In the genomic region with DNA sequence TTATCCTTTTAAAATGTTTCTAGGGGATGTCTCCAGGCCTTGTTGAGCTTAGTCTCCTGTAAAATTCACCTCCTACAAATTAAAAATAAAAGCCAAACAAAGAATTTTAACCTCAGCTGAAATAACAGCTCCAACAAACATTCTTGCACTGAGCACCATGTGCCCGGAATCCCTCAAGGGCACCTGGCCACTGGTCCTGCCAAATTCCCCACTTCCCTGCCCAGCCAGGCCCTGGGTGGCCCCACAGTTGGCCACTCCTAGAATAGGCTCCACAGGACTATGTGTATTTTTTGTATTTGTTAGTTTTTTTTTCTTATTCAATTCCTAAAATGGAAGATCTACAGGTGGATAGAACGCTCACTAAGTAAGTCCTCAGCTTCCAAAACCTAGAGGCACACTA, we compare ENCODE assay signal across 18 cellular contexts. TPM values are rescaled to one million over a fixed set of nuclear protein-coding genes. Genes with fewer than 3 reads are reported as not detected.
"Had no signal": no experiment of that assay in that cellular context is flagged by ENCODE, and none has a peak within 500 bp of the region (broad histone marks: within the 10 kb centered on the region; RNA-seq: fewer than 3 reads in every experiment).

No MANE protein-coding gene starts in this region.

- H3K36me3 Mint-ChIP-seq: activated naive CD8-positive, alpha-beta T cell treated with anti-CD3 and anti-CD28 coated beads for 36 hours; natural killer cell treated with Interleukin-12 subunit alpha and Interleukin-12 subunit beta and Interleukin-15 and Interleukin-18, amount 100 ng/mL, for 72 hours had no signal

- H3K27ac ChIP-seq: brain microvascular endothelial cell, epithelial cell of prostate, right lobe of liver, tibial artery, vagina had no signal

- H3K9me3 ChIP-seq: right lobe of liver, tibial artery, vagina had no signal

- H3K27me3 ChIP-seq: right lobe of liver, vagina had no signal

- H3K4me3 ChIP-seq: right lobe of liver, tibial artery, vagina had no signal

- DNase-seq: activated CD4-positive, alpha-beta T cell treated with anti-CD3 and anti-CD28 coated beads, Interleukin-2, amount 10 ng/mL, durations not matched to agents 24 days and 14 days; activated CD4-positive, CD25-positive, alpha-beta regulatory T cell; activated naive CD8-positive, alpha-beta T cell treated with anti-CD3 and anti-CD28 coated beads for 36 hours; brain microvascular endothelial cell; cerebellar nuclear complex; foreskin melanocyte; left colon; mesendoderm; right lobe of liver had no signal

- H3K9me3 Mint-ChIP-seq: activated CD4-positive, alpha-beta T cell treated with anti-CD3 and anti-CD28 coated beads, Interleukin-2, amount 10 ng/mL, durations not matched to agents 24 days and 14 days; activated naive CD8-positive, alpha-beta T cell treated with anti-CD3 and anti-CD28 coated beads for 36 hours; activated T-helper 1 cell treated with anti-CD3 and anti-CD28 coated beads, Interleukin-12 subunit alpha, Interleukin-12 subunit beta, Interleukin-2, Interleukin-4 antibody, amounts not matched to agents 30 ng/mL and 10 ng/mL and 1 ng/mL, durations not matched to agents 14 hours and 24 hours and 36 hours; natural killer cell treated with Interleukin-12 subunit alpha and Interleukin-12 subunit beta and Interleukin-15 and Interleukin-18, amount 100 ng/mL, for 72 hours; T-helper 2 cell treated with Interferon-gamma antibody and Interleukin-4, amounts not matched to agents 5 μg/mL and 100 μg/mL, for 36 hours had no signal

- H3K27ac Mint-ChIP-seq: activated CD4-positive, alpha-beta T cell treated with anti-CD3 and anti-CD28 coated beads, Interleukin-2, amount 10 ng/mL, durations not matched to agents 24 days and 14 days; activated naive CD8-positive, alpha-beta T cell treated with anti-CD3 and anti-CD28 coated beads for 36 hours; activated T-helper 1 cell treated with anti-CD3 and anti-CD28 coated beads, Interleukin-12 subunit alpha, Interleukin-12 subunit beta, Interleukin-2, Interleukin-4 antibody, amounts not matched to agents 30 ng/mL and 10 ng/mL and 1 ng/mL, durations not matched to agents 14 hours and 24 hours and 36 hours; natural killer cell treated with Interleukin-12 subunit alpha and Interleukin-12 subunit beta and Interleukin-15 and Interleukin-18, amount 100 ng/mL, for 72 hours; T-helper 2 cell treated with Interferon-gamma antibody and Interleukin-4, amounts not matched to agents 5 μg/mL and 100 μg/mL, for 36 hours had no signal

- H3K4me3 Mint-ChIP-seq: activated CD4-positive, alpha-beta T cell treated with anti-CD3 and anti-CD28 coated beads, Interleukin-2, amount 10 ng/mL, durations not matched to agents 24 days and 14 days; activated naive CD8-positive, alpha-beta T cell treated with anti-CD3 and anti-CD28 coated beads for 36 hours; activated T-helper 1 cell treated with anti-CD3 and anti-CD28 coated beads, Interleukin-12 subunit alpha, Interleukin-12 subunit beta, Interleukin-2, Interleukin-4 antibody, amounts not matched to agents 30 ng/mL and 10 ng/mL and 1 ng/mL, durations not matched to agents 14 hours and 24 hours and 36 hours; natural killer cell treated with Interleukin-12 subunit alpha and Interleukin-12 subunit beta and Interleukin-15 and Interleukin-18, amount 100 ng/mL, for 72 hours; T-helper 2 cell treated with Interferon-gamma antibody and Interleukin-4, amounts not matched to agents 5 μg/mL and 100 μg/mL, for 36 hours had no signal

- ATAC-seq: left colon; natural killer cell treated with Interleukin-12 subunit alpha and Interleukin-12 subunit beta and Interleukin-15 and Interleukin-18, amount 100 ng/mL, for 72 hours had no signal

- H3K36me3 ChIP-seq: brain microvascular endothelial cell, right lobe of liver, tibial artery, vagina had no signal

RNA-seq across cellular contexts. Expression of a gene that starts 33.1 kb away (rescaled TPM):
- total RNA-seq: activated CD4-positive, alpha-beta T cell treated with anti-CD3 and anti-CD28 coated beads, Interleukin-2, amount 10 ng/mL, durations not matched to agents 24 days and 14 days; activated naive CD8-positive, alpha-beta T cell treated with anti-CD3 and anti-CD28 coated beads for 36 hours; activated T-helper 1 cell treated with anti-CD3 and anti-CD28 coated beads, Interleukin-12 subunit alpha, Interleukin-12 subunit beta, Interleukin-2, Interleukin-4 antibody, amounts not matched to agents 30 ng/mL and 10 ng/mL and 1 ng/mL, durations not matched to agents 14 hours and 24 hours and 36 hours; dermis microvascular lymphatic vessel endothelial cell; fibroblast of lung; left colon; natural killer cell treated with Interleukin-12 subunit alpha and Interleukin-12 subunit beta and Interleukin-15 and Interleukin-18, amount 100 ng/mL, for 72 hours; posterior vena cava; right lobe of liver had no signal
- polyA plus RNA-seq: fibroblast of lung had no signal

RNA-seq across cellular contexts. Expression of a gene that starts 40.4 kb away (rescaled TPM):
- total RNA-seq: activated CD4-positive, alpha-beta T cell treated with anti-CD3 and anti-CD28 coated beads, Interleukin-2, amount 10 ng/mL, durations not matched to agents 24 days and 14 days; activated naive CD8-positive, alpha-beta T cell treated with anti-CD3 and anti-CD28 coated beads for 36 hours; activated T-helper 1 cell treated with anti-CD3 and anti-CD28 coated beads, Interleukin-12 subunit alpha, Interleukin-12 subunit beta, Interleukin-2, Interleukin-4 antibody, amounts not matched to agents 30 ng/mL and 10 ng/mL and 1 ng/mL, durations not matched to agents 14 hours and 24 hours and 36 hours; dermis microvascular lymphatic vessel endothelial cell; fibroblast of lung; natural killer cell treated with Interleukin-12 subunit alpha and Interleukin-12 subunit beta and Interleukin-15 and Interleukin-18, amount 100 ng/mL, for 72 hours; posterior vena cava; right lobe of liver had no signal
- polyA plus RNA-seq: fibroblast of lung had no signal
